9 cellular contexts compared by ENCODE assay signal in genomic region chr20:34544109-34544793, GRCh38. TPM values are rescaled to one million over a fixed set of nuclear protein-coding genes. Genes with fewer than 3 reads are reported as not detected.
DNase-seq lines count a peak whose midpoint lies in the region; ATAC-seq and TF ChIP-seq lines count a peak whose summit lies in the region.
"Had no signal": no experiment of that assay in that cellular context is flagged by ENCODE, and none has a peak within 500 bp of the region (broad histone marks: within the 10 kb centered on the region; RNA-seq: fewer than 3 reads in every experiment).

No MANE protein-coding gene starts in this region.

- DNase-seq in DMS79 treated with DMSO at 0.1 percent for 48 hours (lab: John Stamatoyannopoulos, UW) = peak; percentile 15
- DNase-seq in T-helper 17 cell = no peak
- DNase-seq in neural progenitor cell (ENCODE audit: low spot score) = no peak
- no peak for DNase-seq in putamen (ENCODE audit: low spot score)
- no peak for DNase-seq in NCI-H1930 (lab: John Stamatoyannopoulos, UW)
- DNase-seq in mesenteric fat pad (ENCODE audit: low spot score) = no peak
- DNase-seq: SW 1271 had no signal

- peaks cover 6% of the 10 kb centered on the region for H3K36me3 ChIP-seq in endocrine pancreas (ENCODE audit: control insufficient read depth, insufficient read depth, low read length)
- H3K36me3 ChIP-seq in neural progenitor cell = no peaks in the 10 kb centered on the region

- H3K4me3 Mint-ChIP-seq in T-helper 17 cell (peak overlapping the region; percentile 56), neural progenitor cell (no peak overlapping the region)

- H3F3A ChIP-seq in neural progenitor cell (ENCODE audit: low read depth) = peaks cover 10% of the 10 kb centered on the region

- H3K27ac Mint-ChIP-seq in T-helper 17 cell = peak overlapping the region; percentile 95
- no peak overlapping the region for H3K27ac Mint-ChIP-seq in neural progenitor cell

- peak; percentile 60 for ATAC-seq in T-helper 17 cell
- ATAC-seq in GM19328 (IDR thresholded peaks at IDR 0.05; ENCODE audit: unreplicated experiment) = no peak

- peak overlapping the region; percentile 62 for H3K4me2 ChIP-seq in neural progenitor cell

- H2AFZ ChIP-seq in neural progenitor cell (replicated peaks) = no peak overlapping the region

- no peaks in the 10 kb centered on the region for H3K9me3 Mint-ChIP-seq in neural progenitor cell

- H3K36me3 Mint-ChIP-seq in T-helper 17 cell (ENCODE audit: low read depth) (peaks cover 5% of the 10 kb centered on the region), neural progenitor cell (peaks cover 18% of the 10 kb centered on the region)

- no peaks in the 10 kb centered on the region for H3K27me3 Mint-ChIP-seq in T-helper 17 cell
- peaks cover 7% of the 10 kb centered on the region for H3K27me3 Mint-ChIP-seq in neural progenitor cell (ENCODE audit: insufficient read depth, low read depth)

- H3K9me3 ChIP-seq in T-helper 17 cell (ENCODE audit: control insufficient read depth, low read length, poor library complexity, severe bottlenecking) (no peaks in the 10 kb centered on the region), endocrine pancreas (ENCODE audit: control insufficient read depth, low read length) (no peaks in the 10 kb centered on the region), neural progenitor cell (ENCODE audit: low read depth) (no peaks in the 10 kb centered on the region)

- H3K79me2 ChIP-seq in neural progenitor cell (ENCODE audit: low read depth) = no peaks in the 10 kb centered on the region

- no peak overlapping the region for H3K4me3 ChIP-seq in endocrine pancreas (ENCODE audit: control insufficient read depth, insufficient read depth, low read length)
- H3K4me3 ChIP-seq in neural progenitor cell = no peak overlapping the region

- H4K20me1 ChIP-seq in neural progenitor cell (ENCODE audit: low read depth) = peaks cover 12% of the 10 kb centered on the region

- H3K4me1 Mint-ChIP-seq in T-helper 17 cell (peaks cover 33% of the 10 kb centered on the region), neural progenitor cell (peaks cover 23% of the 10 kb centered on the region)

- H3K27me3 ChIP-seq in endocrine pancreas (ENCODE audit: control insufficient read depth, insufficient read depth, low read length) (no peaks in the 10 kb centered on the region), neural progenitor cell (peaks cover 7% of the 10 kb centered on the region)

- TF ChIP-seq CTCF in neural progenitor cell (IDR thresholded peaks at IDR 0.05) = no peak

- no peak overlapping the region for H3K27ac ChIP-seq in neural progenitor cell

- H3K9ac ChIP-seq in endocrine pancreas (ENCODE audit: control insufficient read depth, insufficient read depth, low read length) (peak overlapping the region; percentile 34), neural progenitor cell (no peak overlapping the region)

- H3K4me1 ChIP-seq in endocrine pancreas (ENCODE audit: control insufficient read depth, insufficient read depth, low read length) (no peaks in the 10 kb centered on the region), neural progenitor cell (peaks cover 4% of the 10 kb centered on the region)

RNA-seq across cellular contexts. Expression of gene MAP1LC3A, which starts 14.3 kb away (rescaled TPM):
- total RNA-seq in T-helper 17 cell = 10 to 100 TPM; 11.7 to 13.7 TPM
- total RNA-seq in neural progenitor cell (ENCODE audit: low replicate concordance) = 5.5 and 8.5 TPM in 2 replicates
- total RNA-seq in mesenteric fat pad = 48.1 TPM

RNA-seq across cellular contexts. Expression of gene DYNLRB1, which starts 28.0 kb away (rescaled TPM):
- total RNA-seq in T-helper 17 cell (10 to 100 TPM; 52.8 to 62.0 TPM), neural progenitor cell (ENCODE audit: low replicate concordance) (73.1 and 106 TPM in 2 replicates), mesenteric fat pad (131 TPM)
